8 cellular contexts compared by ENCODE assay signal in genomic region chr10:84156768-84157167, GRCh38. TPM values are rescaled to one million over a fixed set of nuclear protein-coding genes. Genes with fewer than 3 reads are reported as not detected.
DNase-seq lines count a peak whose midpoint lies in the region; ATAC-seq and TF ChIP-seq lines count a peak whose summit lies in the region.

No MANE protein-coding gene starts in this region.

- H3K9me3 ChIP-seq in MG63 (no peaks in the 10 kb centered on the region), endodermal cell (ENCODE audit: control insufficient read depth, low read length) (no peaks in the 10 kb centered on the region)

- POLR2A ChIA-PET in activated naive CD8-positive, alpha-beta T cell treated with anti-CD3 and anti-CD28 coated beads, Interleukin-2, amount 10 ng/mL, durations not matched to agents 7 days and 5 days (lab: Charles Lee) = interaction anchor here (0.9 to 1.8 kb wide), 4 partner anchors 9 to 35 kb away, joined by 3 to 4 read pairs (median 4); partner anchors contain the start of gene GHITM

- no peak overlapping the region for H3K27ac ChIP-seq in endodermal cell (ENCODE audit: low read depth, low read length)

- no peak overlapping the region for H3K4me3 Mint-ChIP-seq in activated naive CD8-positive, alpha-beta T cell treated with anti-CD3 and anti-CD28 coated beads, Interleukin-2, amount 10 ng/mL, durations not matched to agents 7 days and 5 days
- H3K4me3 Mint-ChIP-seq in endodermal cell = no peak overlapping the region

- peak; percentile 26 for DNase-seq in MG63
- no peak for DNase-seq in activated naive CD8-positive, alpha-beta T cell treated with anti-CD3 and anti-CD28 coated beads, Interleukin-2, amount 10 ng/mL, durations not matched to agents 7 days and 5 days
- DNase-seq in stimulated activated CD8-positive, alpha-beta memory T cell treated with anti-CD3 and anti-CD28 coated beads, Interleukin-12 subunit alpha, Interleukin-12 subunit beta, amount 100 ng/mL, for 4 hours (ENCODE audit: low read depth) = peak; percentile 37
- DNase-seq in cerebellar nuclear complex (lab: John Stamatoyannopoulos, UW) = no peak
- DNase-seq in central memory CD4-positive, alpha-beta T cell = no peak
- no peak for DNase-seq in endodermal cell

- 88 to 89% methylated on average over 5 to 10 of the region's 10 CpGs for WGBS in endodermal cell (ENCODE audit: insufficient coverage in 1 of 2, insufficient read length in 1 of 2), 2 experiments

- H3K4me3 ChIP-seq in MG63 (no peak overlapping the region), endodermal cell (ENCODE audit: low read length) (no peak overlapping the region)

- peaks cover 15% of the 10 kb centered on the region for H3K4me1 Mint-ChIP-seq in activated naive CD8-positive, alpha-beta T cell treated with anti-CD3 and anti-CD28 coated beads, Interleukin-2, amount 10 ng/mL, durations not matched to agents 7 days and 5 days
- peaks cover 40% of the 10 kb centered on the region for H3K4me1 Mint-ChIP-seq in endodermal cell

- peaks cover 28% of the 10 kb centered on the region for H3K36me3 ChIP-seq in MG63
- H3K36me3 ChIP-seq in endodermal cell (ENCODE audit: control insufficient read depth, insufficient read depth, low read length) = peaks cover 39% of the 10 kb centered on the region

- H3K27me3 Mint-ChIP-seq in activated naive CD8-positive, alpha-beta T cell treated with anti-CD3 and anti-CD28 coated beads, Interleukin-2, amount 10 ng/mL, durations not matched to agents 7 days and 5 days = peaks cover 8% of the 10 kb centered on the region
- peaks cover 35% of the 10 kb centered on the region for H3K27me3 Mint-ChIP-seq in endodermal cell (ENCODE audit: insufficient read depth)

- no peaks in the 10 kb centered on the region for H3K27me3 ChIP-seq in MG63
- peaks cover 9% of the 10 kb centered on the region for H3K27me3 ChIP-seq in endodermal cell (ENCODE audit: control insufficient read depth, insufficient read depth, low read length, poor library complexity, severe bottlenecking)

- no peak overlapping the region for H3K9ac ChIP-seq in endodermal cell (ENCODE audit: extremely low read depth, low read length, poor library complexity, severe bottlenecking)

- H3K36me3 Mint-ChIP-seq in activated naive CD8-positive, alpha-beta T cell treated with anti-CD3 and anti-CD28 coated beads, Interleukin-2, amount 10 ng/mL, durations not matched to agents 7 days and 5 days = peaks cover 14% of the 10 kb centered on the region
- H3K36me3 Mint-ChIP-seq in endodermal cell (ENCODE audit: low read depth) = peaks cover 32% of the 10 kb centered on the region

- H3K4me1 ChIP-seq in endodermal cell (ENCODE audit: control insufficient read depth, insufficient read depth, low read length) = peaks cover 4% of the 10 kb centered on the region

- ATAC-seq in GM19438 (IDR thresholded peaks at IDR 0.05; ENCODE audit: low read depth, unreplicated experiment) (peak; percentile 45), HG02678 (IDR thresholded peaks at IDR 0.05; ENCODE audit: unreplicated experiment) (no peak)
- ATAC-seq in activated naive CD8-positive, alpha-beta T cell treated with anti-CD3 and anti-CD28 coated beads, Interleukin-2, amount 10 ng/mL, durations not matched to agents 7 days and 5 days (ENCODE audit: low read depth) = peak; percentile 99

- no peak for TF ChIP-seq CTCF in endodermal cell (conservative IDR thresholded peaks at IDR 0.05)

- H3K9me3 Mint-ChIP-seq in activated naive CD8-positive, alpha-beta T cell treated with anti-CD3 and anti-CD28 coated beads, Interleukin-2, amount 10 ng/mL, durations not matched to agents 7 days and 5 days = no peaks in the 10 kb centered on the region
- no peaks in the 10 kb centered on the region for H3K9me3 Mint-ChIP-seq in endodermal cell

- peak overlapping the region; percentile 71 for H3K27ac Mint-ChIP-seq in activated naive CD8-positive, alpha-beta T cell treated with anti-CD3 and anti-CD28 coated beads, Interleukin-2, amount 10 ng/mL, durations not matched to agents 7 days and 5 days
- H3K27ac Mint-ChIP-seq in endodermal cell = no peak overlapping the region

RNA-seq across cellular contexts. Expression of gene GPR15LG, which starts 16.8 kb away (rescaled TPM):
- not detected in 2 replicates for total RNA-seq in MG63 (2014; rRNA removed; shearing (Covaris generic); ENCODE audit: low replicate concordance)
- total RNA-seq in activated naive CD8-positive, alpha-beta T cell treated with anti-CD3 and anti-CD28 coated beads, Interleukin-2, amount 10 ng/mL, durations not matched to agents 7 days and 5 days = not detected
- not detected for total RNA-seq in endodermal cell
- not detected for polyA plus RNA-seq in endodermal cell (2013, experiment 1 of 2)
- polyA plus RNA-seq in endodermal cell (2013, experiment 2 of 2) = not detected

RNA-seq across cellular contexts. Expression of gene GHITM, which starts 17.5 kb away (rescaled TPM):
- 168 and 181 TPM in 2 replicates for total RNA-seq in MG63 (2014; rRNA removed; shearing (Covaris generic); ENCODE audit: low replicate concordance)
- total RNA-seq in activated naive CD8-positive, alpha-beta T cell treated with anti-CD3 and anti-CD28 coated beads, Interleukin-2, amount 10 ng/mL, durations not matched to agents 7 days and 5 days = 100 to 1,000 TPM in 1 of 2 experiments, 10 to 100 TPM in 1; 100.0 to 103 TPM
- 10 to 100 TPM; 84.5 to 85.8 TPM for total RNA-seq in endodermal cell
- polyA plus RNA-seq in endodermal cell (2013, experiment 1 of 2) = 98.4 TPM
- polyA plus RNA-seq in endodermal cell (2013, experiment 2 of 2) = 85.6 TPM

RNA-seq across cellular contexts. Expression of gene CDHR1, which starts 37.6 kb away (rescaled TPM):
- not detected in 2 replicates for total RNA-seq in MG63 (2014; rRNA removed; shearing (Covaris generic); ENCODE audit: low replicate concordance)
- 1 to 10 TPM; 1.7 to 3.5 TPM for total RNA-seq in activated naive CD8-positive, alpha-beta T cell treated with anti-CD3 and anti-CD28 coated beads, Interleukin-2, amount 10 ng/mL, durations not matched to agents 7 days and 5 days
- total RNA-seq in endodermal cell = 1 to 10 TPM in 1 of 2 donors, under 1 TPM in 1; 0.77 to 4.1 TPM
- polyA plus RNA-seq in endodermal cell (2013, experiment 1 of 2) = 1.7 TPM
- polyA plus RNA-seq in endodermal cell (2013, experiment 2 of 2) = 1.8 TPM

Comparison
In these comparisons a context has a peak if more than half of its experiments do, and no peak if none do; other contexts are left out.
1. DNase-seq: peak in MG63 (single experiment) and stimulated activated CD8-positive, alpha-beta memory T cell treated with anti-CD3 and anti-CD28 coated beads, Interleukin-12 subunit alpha, Interleukin-12 subunit beta, amount 100 ng/mL, for 4 hours (single experiment); none in activated naive CD8-positive, alpha-beta T cell treated with anti-CD3 and anti-CD28 coated beads, Interleukin-2, amount 10 ng/mL, durations not matched to agents 7 days and 5 days (single experiment), cerebellar nuclear complex (0 of 2), central memory CD4-positive, alpha-beta T cell (single experiment) and endodermal cell (single experiment).